ENCODE assay signal across 10 cellular contexts in the genomic region with DNA sequence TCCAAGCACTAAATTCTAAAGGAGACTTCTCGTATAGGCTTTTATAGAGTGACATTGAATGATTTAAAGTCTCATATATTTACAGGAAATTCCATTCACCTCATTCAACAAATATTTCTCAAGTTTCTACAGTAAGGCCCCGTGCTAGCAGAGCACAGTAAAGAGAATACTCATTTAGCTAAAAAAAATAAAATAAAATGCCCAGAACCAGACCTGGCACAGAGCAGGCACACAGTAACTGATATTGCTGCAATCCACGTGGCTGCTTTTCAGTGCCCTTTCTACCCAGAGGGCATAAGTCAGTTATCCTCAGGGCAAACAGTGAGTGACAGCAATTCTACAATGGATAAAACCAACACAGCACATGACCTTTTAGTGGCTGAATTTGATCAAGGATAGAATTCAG. TPM values are rescaled to one million over a fixed set of nuclear protein-coding genes. Genes with fewer than 3 reads are reported as not detected.
DNase-seq lines count a peak whose midpoint lies in the region; ATAC-seq lines count a peak whose summit lies in the region.
"Had no signal": no experiment of that assay in that cellular context is flagged by ENCODE, and none has a peak within 500 bp of the region (broad histone marks: within the 10 kb centered on the region; RNA-seq: fewer than 3 reads in every experiment).

No MANE protein-coding gene starts in this region.

- peak overlapping the region; percentile 61 for H3K4me2 ChIP-seq in skeletal muscle satellite cell (ENCODE audit: low read length)

- no peak overlapping the region for H3K4me3 ChIP-seq in skeletal muscle satellite cell (ENCODE audit: low read length)

- no peaks in the 10 kb centered on the region for H3K36me3 ChIP-seq in skeletal muscle satellite cell (ENCODE audit: insufficient read depth, low read length)

- ATAC-seq in GM21390 (IDR thresholded peaks at IDR 0.05; ENCODE audit: unreplicated experiment) (no peak), HG03095 (IDR thresholded peaks at IDR 0.05; ENCODE audit: unreplicated experiment) (no peak)
- ATAC-seq: activated naive CD8-positive, alpha-beta T cell treated with anti-CD3 and anti-CD28 coated beads, Interleukin-2, amount 50 U/mL, for 24 hours had no signal

- H3K9ac ChIP-seq in skeletal muscle satellite cell (ENCODE audit: low read depth, low read length): no peak overlapping the region

- H3K9me3 ChIP-seq in skeletal muscle satellite cell (replicated peaks; ENCODE audit: low read length): no peaks in the 10 kb centered on the region

- DNase-seq in GM04503 (ENCODE audit: low read depth) (peak; percentile 41), RPMI7951 (ENCODE audit: low read depth) (peak; percentile 32), fibroblast of peridontal ligament (ENCODE audit: extremely low read depth) (peak; percentile 48), NOMO-1 (lab: John Stamatoyannopoulos, UW; ENCODE audit: unreplicated experiment in 2 of 2) (no peak)
- DNase-seq: activated CD8-positive, alpha-beta memory T cell treated with anti-CD3 and anti-CD28 coated beads, Interleukin-2, amount 50 U/mL, for 48 hours; activated naive CD8-positive, alpha-beta T cell treated with anti-CD3 and anti-CD28 coated beads, Interleukin-2, amount 50 U/mL, for 24 hours; DMS79 had no signal

- H3K27me3 ChIP-seq in skeletal muscle satellite cell (ENCODE audit: control insufficient read depth, insufficient read depth, low read length): no peaks in the 10 kb centered on the region

- peaks cover 22% of the 10 kb centered on the region for H3K4me1 ChIP-seq in skeletal muscle satellite cell (ENCODE audit: control insufficient read depth, insufficient read depth, low read length)

RNA-seq across cellular contexts. Expression of gene SUMO1, which starts 52.6 kb away (rescaled TPM):
- total RNA-seq in RPMI7951 (2014; rRNA removed; shearing (Covaris generic)): 210 and 276 TPM in 2 replicates
- total RNA-seq in skeletal muscle satellite cell (2012; rRNA removed): 88.7 and 110 TPM in 2 replicates

Comparison
In these comparisons a context has a peak if more than half of its experiments do, and no peak if none do; other contexts are left out.
1. DNase-seq: peak in GM04503 (single experiment), RPMI7951 (single experiment) and fibroblast of peridontal ligament (single experiment); none in NOMO-1 (0 of 2).